1 cellular context compared by ENCODE assay signal in genomic region chr1:18907021-18907913, GRCh38.
TF ChIP-seq lines count a peak whose summit lies in the region.

No MANE protein-coding gene starts in this region.

TF ChIP-seq in K562, 482 proteins besides CTCF, POLR2A, EP300 and RAD21 (continued from another document and continues in another):
- TF ChIP-seq ATF2 (CRISPR knock-in tag; IDR thresholded peaks at IDR 0.05) (no peak), ZNF518B (CRISPR knock-in tag; IDR thresholded peaks at IDR 0.05) (no peak), ATF1 (CRISPR knock-in tag; IDR thresholded peaks at IDR 0.05) (no peak), ATF1 (tag; IDR thresholded peaks at IDR 0.05) (peak; percentile 42; the same call in 1 of the 2 replicates), GTF3C2 (IDR thresholded peaks at IDR 0.05; ENCODE audit: borderline replicate concordance, extremely low read depth, insufficient read length) (no peak), HDAC8 (tag; IDR thresholded peaks at IDR 0.05) (no peak), PPARD (CRISPR knock-in tag; IDR thresholded peaks at IDR 0.05) (no peak), ARID1B (IDR thresholded peaks at IDR 0.05) (peak; percentile 59), ZNF134 (CRISPR knock-in tag; conservative IDR thresholded peaks at IDR 0.05) (no peak), RERE (CRISPR knock-in tag; IDR thresholded peaks at IDR 0.05; ENCODE audit: borderline replicate concordance) (no peak), ETV1 (tag; conservative IDR thresholded peaks at IDR 0.05; ENCODE audit: low read depth) (peak; percentile 90), IFI16 (CRISPR knock-in tag; IDR thresholded peaks at IDR 0.05) (no peak), IRF2 (CRISPR knock-in tag; IDR thresholded peaks at IDR 0.05) (no peak), LCOR (CRISPR knock-in tag; IDR thresholded peaks at IDR 0.05) (peak; percentile 56; the same call in 1 of the 2 replicates), SMARCA4 (IDR thresholded peaks at IDR 0.05) (0 out of 2 replicates have a peak, but pooled peaks have one; percentile 43), ZFX (CRISPR knock-in tag; IDR thresholded peaks at IDR 0.05) (peak; percentile 50), RBFOX2 (IDR thresholded peaks at IDR 0.05; ENCODE audit: low read depth, low read length) (peak; percentile 75), KDM1A (IDR thresholded peaks at IDR 0.05) (peak; percentile 56 to 86), ETV5 (CRISPR knock-in tag; IDR thresholded peaks at IDR 0.05; ENCODE audit: low read depth) (peak; percentile 88), KAT2B (IDR thresholded peaks at IDR 0.05; ENCODE audit: low read depth, low read length) (no peak), HNRNPUL1 (IDR thresholded peaks at IDR 0.05; ENCODE audit: low read length) (no peak), ZNF263 (CRISPR knock-in tag; IDR thresholded peaks at IDR 0.05; ENCODE audit: borderline replicate concordance) (no peak), SLC30A9 (CRISPR knock-in tag; IDR thresholded peaks at IDR 0.05) (no peak), HNRNPL (IDR thresholded peaks at IDR 0.05; ENCODE audit: low read depth, low read length) (no peak), POLR3A (IDR thresholded peaks at IDR 0.05; ENCODE audit: borderline replicate concordance, extremely low read depth, insufficient read depth, insufficient read length) (no peak), ZNF785 (CRISPR knock-in tag; IDR thresholded peaks at IDR 0.05) (no peak), ZNF407 (IDR thresholded peaks at IDR 0.05; ENCODE audit: low read depth) (no peak), ZNF583 (CRISPR knock-in tag; IDR thresholded peaks at IDR 0.05) (0 out of 2 replicates have a peak, but pooled peaks have one; percentile 17), ZBTB43 (CRISPR knock-in tag; IDR thresholded peaks at IDR 0.05) (no peak), MXI1 (IDR thresholded peaks at IDR 0.05; ENCODE audit: low read depth, low read length) (0 out of 2 replicates have a peak, but pooled peaks have one; percentile 27)
